Comparison of ENCODE assay signal across 16 cellular contexts in the genomic region with DNA sequence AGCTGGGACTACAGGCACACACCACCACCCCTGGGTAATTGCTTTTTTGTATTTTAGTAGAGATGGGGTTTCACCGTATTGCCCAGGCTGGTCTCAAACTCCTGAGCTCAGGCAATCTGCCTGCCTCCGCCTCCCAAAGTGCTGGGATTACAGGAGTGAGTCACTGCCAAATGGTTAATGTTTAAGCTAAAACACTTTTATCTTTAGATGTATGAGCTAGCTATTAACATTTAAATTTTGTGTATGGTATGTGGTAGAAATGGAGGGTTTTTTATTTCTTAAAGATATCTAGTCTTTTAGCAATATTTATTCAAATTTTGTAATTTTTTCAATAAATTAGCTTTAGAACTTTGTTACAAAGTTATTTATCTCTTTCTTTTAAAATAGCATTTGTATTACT.
DNase-seq lines count a peak whose midpoint lies in the region; ATAC-seq lines count a peak whose summit lies in the region.
"Had no signal": no experiment of that assay in that cellular context is flagged by ENCODE, and none has a peak within 500 bp of the region (broad histone marks: within the 10 kb centered on the region; RNA-seq: fewer than 3 reads in every experiment).

No MANE protein-coding gene starts in this region.

- H3K9me2 ChIP-seq in GM23248 (ENCODE audit: insufficient read depth): no peaks in the 10 kb centered on the region

- H2AFZ ChIP-seq in GM23248: no peak overlapping the region

- WGBS in GM23248 (ENCODE audit: low coverage in 1 of 2, low lambda C conversion rate in 2 of 2, missing lambda C conversion rate in 2 of 2), 2 experiments: 56 to 57% methylated on average over 2 of the region's 2 CpGs

- peak; percentile 27 for DNase-seq in ACHN
- DNase-seq in LoVo (ENCODE audit: low spot score): peak; percentile 6
- DNase-seq in glomerular visceral epithelial cell (ENCODE audit: extremely low spot score): peak; percentile 26
- DNase-seq in renal cortical epithelial cell (ENCODE audit: low read depth): peak; percentile 63
- DNase-seq in GM23248: no peak
- no peak for DNase-seq in AG20443 (ENCODE audit: low spot score)
- DNase-seq: Caco-2; CD4-positive, alpha-beta T cell; DMS79 treated with DMSO at 0.1 percent for 48 hours; GF-D8; HCEC 1CT; IMR-90 had no signal

- H3K9ac ChIP-seq in GM23248: no peak overlapping the region

- in situ Hi-C loops in ACHN (cut with HindIII; ENCODE audit: low pct_ligation_motif_present, low pct_unique_long_range_greater_than_20kb, low sequenced_read_pairs) (no loop called here), GM23248 (cut with MboI) (no loop called here)

- H3K9me3 ChIP-seq in GM23248 (ENCODE audit: low read depth): peaks cover 2% of the 10 kb centered on the region
- H3K9me3 ChIP-seq: Caco-2 had no signal

- no peaks in the 10 kb centered on the region for H3K4me1 ChIP-seq in GM23248 (ENCODE audit: insufficient read depth)

- ATAC-seq in GM21717 (IDR thresholded peaks at IDR 0.05; ENCODE audit: unreplicated experiment) (no peak), GM21576 (IDR thresholded peaks at IDR 0.05; ENCODE audit: unreplicated experiment) (no peak)
- ATAC-seq: K562 had no signal

- no peak overlapping the region for H3K4me3 ChIP-seq in GM23248
- H3K4me3 ChIP-seq: K562 had no signal

- no peak overlapping the region for H3K27ac ChIP-seq in GM23248
- H3K27ac ChIP-seq: C4-2B had no signal

- H3F3A ChIP-seq in GM23248 (ENCODE audit: insufficient read depth): no peaks in the 10 kb centered on the region

- H3K4me2 ChIP-seq in GM23248 (ENCODE audit: unreplicated experiment): no peak overlapping the region

- no peaks in the 10 kb centered on the region for H3K79me2 ChIP-seq in GM23248 (ENCODE audit: insufficient read depth)

- H4K20me1 ChIP-seq in GM23248 (ENCODE audit: insufficient read depth): no peaks in the 10 kb centered on the region

- no peaks in the 10 kb centered on the region for H3K36me3 ChIP-seq in GM23248 (ENCODE audit: low read depth)

- H3K27me3 ChIP-seq in GM23248 (replicated peaks; ENCODE audit: insufficient read depth): no peaks in the 10 kb centered on the region

Comparison
In these comparisons a context has a peak if more than half of its experiments do, and no peak if none do; other contexts are left out.
1. DNase-seq: peak in ACHN (single experiment), LoVo (single experiment), glomerular visceral epithelial cell (single experiment) and renal cortical epithelial cell (single experiment); none in GM23248 (single experiment) and AG20443 (single experiment).